ENCODE assay signal across 7 cellular contexts in genomic region chr6:12007915-12008286, GRCh38. TPM values are rescaled to one million over a fixed set of nuclear protein-coding genes. Genes with fewer than 3 reads are reported as not detected.
DNase-seq lines count a peak whose midpoint lies in the region; ATAC-seq, FAIRE-seq and TF ChIP-seq lines count a peak whose summit lies in the region.

No MANE protein-coding gene starts in this region.

- H3K27me3 Mint-ChIP-seq in WTC11 (ENCODE audit: low read depth) (no peaks in the 10 kb centered on the region; the same call in 1 of the 2 replicates), glutamatergic neuron (ENCODE audit: unreplicated experiment) (peaks cover 5% of the 10 kb centered on the region)

- DNase-seq in HCT116 (ENCODE audit: low read depth, low spot score), result no peak
- DNase-seq in WTC11 (ENCODE audit: low spot score), result no peak
- DNase-seq in glutamatergic neuron, result no peak
- DNase-seq in small intestine, result peak; percentile 9
- no peak for DNase-seq in stimulated activated CD4-positive, alpha-beta T cell treated with anti-CD3 and anti-CD28 coated beads, Interleukin-2, amount 100 ng/mL, for 48 hours
- DNase-seq in cerebellar nuclear complex (lab: John Stamatoyannopoulos, UW), result no peak
- DNase-seq in activated gamma-delta T cell treated with Interleukin-2 at 50 U/mL for 16 hours, result no peak

- no peak for FAIRE-seq in small intestine (lab: Jason Lieb, UNC)

- TF ChIP-seq POLR2A in HCT116 (IDR thresholded peaks at IDR 0.05; ENCODE audit: borderline replicate concordance, extremely low read depth, insufficient read depth, insufficient read length), result no peak

- intact Hi-C loops in HCT116 (cut with micrococcal nuclease), result no loop called here

- WGBS in small intestine, 3 donors, result 21 to 43% (median 31%) methylated on average over 4 of the region's 4 CpGs

- H3K27ac Mint-ChIP-seq in WTC11 (peak overlapping the region; percentile 91; the same call in 1 of the 2 replicates), glutamatergic neuron (ENCODE audit: unreplicated experiment) (peak overlapping the region; percentile 93)

- H3K9me3 Mint-ChIP-seq in WTC11, result no peaks in the 10 kb centered on the region
- H3K9me3 Mint-ChIP-seq in glutamatergic neuron (ENCODE audit: unreplicated experiment), result peaks cover 11% of the 10 kb centered on the region

- peak overlapping the region; percentile 66 for H2AFZ ChIP-seq in HCT116 (ENCODE audit: low read depth, low read length, poor library complexity, severe bottlenecking)

- TF ChIP-seq CTCF in HCT116 (IDR thresholded peaks at IDR 0.05 in 2 of 3, conservative IDR thresholded peaks at IDR 0.05 in 1 of 3; ENCODE audit: borderline replicate concordance in 1 of 3, insufficient read depth in 1 of 3, low read depth in 2 of 3, low read length in 2 of 3) (no peak), WTC11 (IDR thresholded peaks at IDR 0.05) (no peak), glutamatergic neuron (IDR thresholded peaks at IDR 0.05; ENCODE audit: partially characterized antibody, unreplicated experiment) (no peak)

- H3K4me1 ChIP-seq in HCT116 (ENCODE audit: control insufficient read depth in 1 of 2, insufficient read depth in 2 of 2, low read length in 2 of 2), result peaks cover 16 to 28% of the 10 kb centered on the region in 2 experiments
- no peaks in the 10 kb centered on the region for H3K4me1 ChIP-seq in small intestine (ENCODE audit: control insufficient read depth in 2 of 2, insufficient read depth in 1 of 2, low read depth in 1 of 2, low read length in 1 of 2)

- no peaks in the 10 kb centered on the region for H3K27me3 ChIP-seq in HCT116 (ENCODE audit: insufficient read depth, low read length)
- no peaks in the 10 kb centered on the region for H3K27me3 ChIP-seq in small intestine (ENCODE audit: control insufficient read depth in 2 of 2, insufficient read depth in 2 of 2, low read length in 2 of 2)

- peak overlapping the region; percentile 90 for H3K4me2 ChIP-seq in HCT116 (ENCODE audit: low read length)

- H3K4me3 Mint-ChIP-seq in WTC11 (peak overlapping the region; percentile 88), glutamatergic neuron (ENCODE audit: unreplicated experiment) (peak overlapping the region; percentile 95)

- peak overlapping the region; percentile 87 for H3K27ac ChIP-seq in HCT116 (ENCODE audit: low read depth, low read length)
- H3K27ac ChIP-seq in small intestine (ENCODE audit: low read depth in 1 of 2, low read length in 1 of 2), result peak overlapping the region; percentile 91 to 96

- POLR2A ChIA-PET in HCT116 (lab: Charles Lee), result no interaction called here
- POLR2A ChIA-PET in WTC11 (lab: Charles Lee), result no interaction called here

- peak overlapping the region; percentile 65 to 73 for H3K4me3 ChIP-seq in HCT116 (replicated peaks in 1 of 2; ENCODE audit: low read depth in 1 of 2, low read length in 2 of 2)
- H3K4me3 ChIP-seq in small intestine (ENCODE audit: low read depth in 1 of 2, low read length in 2 of 2), result peak overlapping the region in 1 of 2 donors; percentile 63

- ATAC-seq in HCT116, result no peak
- ATAC-seq in WTC11, result no peak

- no peaks in the 10 kb centered on the region for H4K20me1 ChIP-seq in HCT116 (ENCODE audit: insufficient read depth)

- H3K79me2 ChIP-seq in HCT116 (ENCODE audit: insufficient read depth, low read length), result no peaks in the 10 kb centered on the region; the same call in 1 of the 2 replicates

- peaks cover 27% of the 10 kb centered on the region for H3K4me1 Mint-ChIP-seq in WTC11
- peaks cover 23% of the 10 kb centered on the region for H3K4me1 Mint-ChIP-seq in glutamatergic neuron (ENCODE audit: low read depth, unreplicated experiment)

- TF ChIP-seq RAD21 in HCT116 (IDR thresholded peaks at IDR 0.05; ENCODE audit: low read depth), result no peak

- no peaks in the 10 kb centered on the region for H3K9me2 ChIP-seq in HCT116 (ENCODE audit: insufficient read depth)

- no peaks in the 10 kb centered on the region for H3K36me3 Mint-ChIP-seq in WTC11
- no peaks in the 10 kb centered on the region for H3K36me3 Mint-ChIP-seq in glutamatergic neuron (ENCODE audit: unreplicated experiment)

- RAD21 ChIA-PET in HCT116 (lab: Charles Lee; ENCODE audit: low non-redundant PET in 1 of 2, low total read pairs in 2 of 2, uncharacterized antibody in 2 of 2, unreplicated experiment in 2 of 2), result no interaction called here

- H3K36me3 ChIP-seq in HCT116 (ENCODE audit: control insufficient read depth in 1 of 2, insufficient read depth in 2 of 2, low read length in 2 of 2) (no peaks in the 10 kb centered on the region), small intestine (ENCODE audit: control insufficient read depth in 2 of 2, insufficient read depth in 2 of 2, low read length in 2 of 2) (no peaks in the 10 kb centered on the region)

- no TSS peak for BruUV-seq in HCT116 (replicated peaks; lab: Mats Ljungman, UMichigan)

- CTCF ChIA-PET in HCT116 (lab: Charles Lee) (no interaction called here), WTC11 (lab: Charles Lee) (no interaction called here)

- H3K9me3 ChIP-seq in HCT116 (ENCODE audit: control insufficient read depth in 1 of 2, insufficient read depth in 1 of 2, low read depth in 1 of 2, low read length in 2 of 2) (no peaks in the 10 kb centered on the region), small intestine (ENCODE audit: control insufficient read depth, low read depth) (no peaks in the 10 kb centered on the region)

- H3K9ac ChIP-seq in HCT116 (ENCODE audit: low read length), result peak overlapping the region; percentile 85

TF ChIP-seq in HCT116, 20 proteins besides CTCF, POLR2A, EP300 and RAD21 (continues in another document):
- TF ChIP-seq ELF1 (IDR thresholded peaks at IDR 0.05; ENCODE audit: borderline replicate concordance, low read depth), result no peak
- no peak for TF ChIP-seq SP1 (IDR thresholded peaks at IDR 0.05; ENCODE audit: low read depth)
- no peak for TF ChIP-seq ATF3 (IDR thresholded peaks at IDR 0.05)
- TF ChIP-seq SRF (IDR thresholded peaks at IDR 0.05; ENCODE audit: low read depth), result no peak
- TF ChIP-seq MAX (IDR thresholded peaks at IDR 0.05), result no peak
- TF ChIP-seq YY1 (IDR thresholded peaks at IDR 0.05; ENCODE audit: extremely low read depth, insufficient replicate concordance, low read depth, low read length), result no peak
- TF ChIP-seq JUND (IDR thresholded peaks at IDR 0.05), result no peak
- no peak for TF ChIP-seq FOSL1 (IDR thresholded peaks at IDR 0.05; ENCODE audit: low read depth)
- TF ChIP-seq CEBPB (IDR thresholded peaks at IDR 0.05; ENCODE audit: low read depth), result no peak
- TF ChIP-seq TCF7L2 (IDR thresholded peaks at IDR 0.05; ENCODE audit: borderline replicate concordance, extremely low read depth, insufficient read depth, insufficient read length), result no peak
- no peak for TF ChIP-seq ZNF274 (IDR thresholded peaks at IDR 0.05; ENCODE audit: low read depth, low read length)
- no peak for TF ChIP-seq ZFX (IDR thresholded peaks at IDR 0.05)
- no peak for TF ChIP-seq POLR2AphosphoS5 (IDR thresholded peaks at IDR 0.05; ENCODE audit: low read depth, low read length)

TF ChIP-seq in WTC11, 78 proteins besides CTCF, POLR2A, EP300 and RAD21 (continues in another document):
- TF ChIP-seq ZNF281 (CRISPR knock-in tag; IDR thresholded peaks at IDR 0.05) (no peak), FOXP4 (CRISPR knock-in tag; IDR thresholded peaks at IDR 0.05) (no peak), HMGA2 (CRISPR knock-in tag; IDR thresholded peaks at IDR 0.05) (no peak), IRF1 (CRISPR knock-in tag; IDR thresholded peaks at IDR 0.05) (no peak), ZNF423 (CRISPR knock-in tag; IDR thresholded peaks at IDR 0.05) (no peak), FOXJ3 (CRISPR knock-in tag; IDR thresholded peaks at IDR 0.05; ENCODE audit: borderline replicate concordance) (no peak)

RNA-seq across cellular contexts. Expression of gene HIVEP1, which starts 4.2 kb away (rescaled TPM):
- 11.2 TPM for total RNA-seq in HCT116 (2021; ENCODE audit: unreplicated experiment)
- 5.5 and 6.2 TPM in 2 replicates for polyA plus RNA-seq in HCT116 (2012)
- 19.9 to 24.3 TPM (median 20.9 TPM) in 3 replicates for total RNA-seq in WTC11 (2021)
- total RNA-seq in glutamatergic neuron (ENCODE audit: unreplicated experiment), result 37.1 TPM
- polyA plus RNA-seq in small intestine, result 1 to 10 TPM; 4.9 to 6.5 (median 6.3) TPM
